In genomic region chr3:140420621-140421357, GRCh38 we compare ENCODE assay signal across 13 cellular contexts.
DNase-seq lines count a peak whose midpoint lies in the region; ATAC-seq and TF ChIP-seq lines count a peak whose summit lies in the region.
"Had no signal": no experiment of that assay in that cellular context is flagged by ENCODE, and none has a peak within 500 bp of the region (broad histone marks: within the 10 kb centered on the region; RNA-seq: fewer than 3 reads in every experiment).

No MANE protein-coding gene starts in this region.

- H3K36me3 Mint-ChIP-seq in CD8-positive, alpha-beta T cell = no peaks in the 10 kb centered on the region
- H3K36me3 Mint-ChIP-seq: CD4-positive, CD25-positive, alpha-beta regulatory T cell had no signal

- H3K4me3 ChIP-seq in SK-N-MC = peak overlapping the region; percentile 32
- H3K4me3 ChIP-seq in osteoblast (ENCODE audit: insufficient read depth, low read length) = peak overlapping the region; percentile 8
- no peak overlapping the region for H3K4me3 ChIP-seq in CD8-positive, alpha-beta T cell (ENCODE audit: low read depth, low read length)
- H3K4me3 ChIP-seq: smooth muscle cell had no signal

- peak overlapping the region; percentile 86 for H3K27ac ChIP-seq in SK-N-MC
- no peak overlapping the region for H3K27ac ChIP-seq in osteoblast (ENCODE audit: low read depth, low read length)
- H3K27ac ChIP-seq in CD8-positive, alpha-beta T cell (ENCODE audit: low read depth, low read length) = no peak overlapping the region

- no peak overlapping the region for H3K4me3 Mint-ChIP-seq in CD8-positive, alpha-beta T cell
- H3K4me3 Mint-ChIP-seq: CD4-positive, CD25-positive, alpha-beta regulatory T cell had no signal

- peak overlapping the region; percentile 53 for H3K4me2 ChIP-seq in osteoblast (ENCODE audit: insufficient read depth, low read length)
- H3K4me2 ChIP-seq: smooth muscle cell had no signal

- CTCF ChIA-PET in CD8-positive, alpha-beta T cell (lab: Charles Lee) = no interaction called here

- no peak overlapping the region for H3K27ac Mint-ChIP-seq in CD8-positive, alpha-beta T cell
- H3K27ac Mint-ChIP-seq: CD4-positive, CD25-positive, alpha-beta regulatory T cell had no signal

- no peaks in the 10 kb centered on the region for H3K79me2 ChIP-seq in osteoblast (ENCODE audit: insufficient read depth, low read length)

- no peaks in the 10 kb centered on the region for H3K9me3 ChIP-seq in SK-N-MC (ENCODE audit: low read depth, low read length)
- H3K9me3 ChIP-seq in osteoblast (ENCODE audit: low read depth, low read length) = no peaks in the 10 kb centered on the region
- no peaks in the 10 kb centered on the region for H3K9me3 ChIP-seq in CD8-positive, alpha-beta T cell (ENCODE audit: low read length)

- peak overlapping the region; percentile 61 for H2AFZ ChIP-seq in osteoblast (ENCODE audit: low read length)

- H3K27me3 ChIP-seq in osteoblast (ENCODE audit: insufficient read depth, low read length) = no peaks in the 10 kb centered on the region
- H3K27me3 ChIP-seq in CD8-positive, alpha-beta T cell (ENCODE audit: insufficient read depth, low read length) = no peaks in the 10 kb centered on the region

- peaks cover 16% of the 10 kb centered on the region for H3K4me1 ChIP-seq in osteoblast (ENCODE audit: insufficient read depth, low read length)
- H3K4me1 ChIP-seq in CD8-positive, alpha-beta T cell (ENCODE audit: insufficient read depth, low read length) = no peaks in the 10 kb centered on the region

- no peaks in the 10 kb centered on the region for H4K20me1 ChIP-seq in osteoblast (ENCODE audit: insufficient read depth, low read length)

- peak; percentile 47 for DNase-seq in AG20443 (ENCODE audit: low spot score)
- DNase-seq in SK-N-MC (ENCODE audit: low read depth, low spot score) = peak; percentile 37
- peak; percentile 37 for DNase-seq in foreskin melanocyte
- no peak for DNase-seq in osteoblast (ENCODE audit: insufficient read length, low spot score, missing footprints)
- no peak for DNase-seq in DMS153 treated with DMSO at 0.1 percent for 48 hours (lab: John Stamatoyannopoulos, UW; ENCODE audit: unreplicated experiment)
- no peak for DNase-seq in activated CD4-positive, alpha-beta T cell treated with anti-CD3 and anti-CD28 coated beads, Interleukin-2, amount 50 U/mL, for 4 hours
- no peak for DNase-seq in NCI-H748 (lab: John Stamatoyannopoulos, UW; ENCODE audit: unreplicated experiment)
- DNase-seq in CD8-positive, alpha-beta T cell = no peak
- DNase-seq: CD4-positive, CD25-positive, alpha-beta regulatory T cell; left colon; NCI-H1930 had no signal

- intact Hi-C loops in CD8-positive, alpha-beta T cell (cut with DNase I, micrococcal nuclease) = no loop called here

- TF ChIP-seq CTCF in osteoblast (IDR thresholded peaks at IDR 0.05; ENCODE audit: extremely low read depth, low read depth, low read length) = no peak
- no peak for TF ChIP-seq CTCF in CD8-positive, alpha-beta T cell (IDR thresholded peaks at IDR 0.05)

- 0 out of 2 replicates have a peak, but pooled peaks cover 3% of the 10 kb centered on the region for H3K36me3 ChIP-seq in SK-N-MC (ENCODE audit: insufficient read depth, low read length)
- H3K36me3 ChIP-seq in osteoblast (ENCODE audit: insufficient read depth, low read length) = no peaks in the 10 kb centered on the region
- no peaks in the 10 kb centered on the region for H3K36me3 ChIP-seq in CD8-positive, alpha-beta T cell (ENCODE audit: insufficient read depth, low read length)

- peak overlapping the region; percentile 52 for H3K9ac ChIP-seq in SK-N-MC (ENCODE audit: insufficient read length)

- ATAC-seq in CD8-positive, alpha-beta T cell = no peak
- ATAC-seq: left colon, Panc1 had no signal

- no peaks in the 10 kb centered on the region for H3K9me3 Mint-ChIP-seq in CD8-positive, alpha-beta T cell

- no peaks in the 10 kb centered on the region for H3K4me1 Mint-ChIP-seq in CD8-positive, alpha-beta T cell (ENCODE audit: low read depth)
- H3K4me1 Mint-ChIP-seq: CD4-positive, CD25-positive, alpha-beta regulatory T cell had no signal

- POLR2A ChIA-PET in CD8-positive, alpha-beta T cell (lab: Charles Lee) = no interaction called here

- H3K27me3 Mint-ChIP-seq in CD8-positive, alpha-beta T cell (ENCODE audit: low read depth) = no peaks in the 10 kb centered on the region

Comparison
In these comparisons a context has a peak if more than half of its experiments do, and no peak if none do; other contexts are left out.
1. DNase-seq: peak in AG20443 (single experiment), SK-N-MC (single experiment) and foreskin melanocyte (single experiment); none in osteoblast (single experiment), DMS153 treated with DMSO at 0.1 percent for 48 hours (single experiment), activated CD4-positive, alpha-beta T cell treated with anti-CD3 and anti-CD28 coated beads, Interleukin-2, amount 50 U/mL, for 4 hours (0 of 2), NCI-H748 (single experiment) and CD8-positive, alpha-beta T cell (0 of 7).